9 cellular contexts compared by ENCODE assay signal in genomic region chr13:98761126-98761978, GRCh38. TPM values are rescaled to one million over a fixed set of nuclear protein-coding genes. Genes with fewer than 3 reads are reported as not detected.
DNase-seq lines count a peak whose midpoint lies in the region; FAIRE-seq and TF ChIP-seq lines count a peak whose summit lies in the region.
"Had no signal": no experiment of that assay in that cellular context is flagged by ENCODE, and none has a peak within 500 bp of the region (broad histone marks: within the 10 kb centered on the region; RNA-seq: fewer than 3 reads in every experiment).

No MANE protein-coding gene starts in this region.

- H3K9me3 ChIP-seq in SJCRH30 (replicated peaks) = 0 out of 2 replicates have a peak, but pooled peaks cover 4% of the 10 kb centered on the region
- no peaks in the 10 kb centered on the region for H3K9me3 ChIP-seq in liver (ENCODE audit: control insufficient read depth in 4 of 4, low read length in 3 of 4)

- no peak for TF ChIP-seq CTCF in liver (IDR thresholded peaks at IDR 0.05; ENCODE audit: low read depth, low read length, missing input control)

- H3K27me3 ChIP-seq in SJCRH30 (no peaks in the 10 kb centered on the region), liver (ENCODE audit: control insufficient read depth in 4 of 4, insufficient read depth in 4 of 4, low read length in 3 of 4) (no peaks in the 10 kb centered on the region)

- 49% methylated on average over 15 of the region's 15 CpGs for WGBS in liver

- no peak overlapping the region for H3K27ac ChIP-seq in SJCRH30
- H3K27ac ChIP-seq in liver (ENCODE audit: low read depth in 1 of 2, low read length in 2 of 2) = peak overlapping the region; percentile 40 to 58

- TF ChIP-seq RAD21 in liver (IDR thresholded peaks at IDR 0.05) = peak; percentile 56 to 67

- FAIRE-seq in H54 (lab: Jason Lieb, UNC) = peak; percentile 57

- peak overlapping the region in 1 of 2 donors; percentile 49 for H3K9ac ChIP-seq in liver (ENCODE audit: low read depth in 1 of 2, low read length in 2 of 2)

- H3K4me3 ChIP-seq in SJCRH30 = peak overlapping the region; percentile 42
- peak overlapping the region; percentile 6 to 64 (median 37) for H3K4me3 ChIP-seq in liver (ENCODE audit: low read depth in 1 of 3, low read length in 3 of 3)

- DNase-seq in GM03348 (ENCODE audit: low spot score) (peak; percentile 54), H54 (ENCODE audit: insufficient read length, low spot score) (peak; percentile 41), SJCRH30 (no peak), NCI-H2196 treated with DMSO at 0.1 percent for 48 hours (lab: John Stamatoyannopoulos, UW; ENCODE audit: unreplicated experiment) (no peak), COLO829 (ENCODE audit: low spot score) (no peak)
- no peak for DNase-seq in stimulated activated CD4-positive, alpha-beta T cell treated with anti-CD3 and anti-CD28 coated beads, Interleukin-1b, Interleukin-23, amount 100 ng/mL, for 48 hours
- no peak for DNase-seq in activated T-cell treated with anti-CD3 and anti-CD28 coated beads, Interleukin-2, amount 50 U/mL, for 48 hours
- DNase-seq: activated naive CD8-positive, alpha-beta T cell treated with anti-CD3 and anti-CD28 coated beads, Interleukin-2, amount 10 ng/mL, durations not matched to agents 7 days and 5 days had no signal

- H3K36me3 ChIP-seq in SJCRH30 (no peaks in the 10 kb centered on the region), liver (ENCODE audit: control insufficient read depth in 4 of 4, insufficient read depth in 3 of 4, low read depth in 1 of 4, low read length in 3 of 4) (no peaks in the 10 kb centered on the region)

- H3K4me1 ChIP-seq in SJCRH30 = no peaks in the 10 kb centered on the region
- peaks cover 2 to 33% (median 27%) of the 10 kb centered on the region in 4 donors for H3K4me1 ChIP-seq in liver (ENCODE audit: control insufficient read depth in 4 of 4, insufficient read depth in 4 of 4, low read length in 3 of 4)

- TF ChIP-seq POLR2A in H54 (IDR thresholded peaks at IDR 0.05; ENCODE audit: low read depth, low read length) = no peak

TF ChIP-seq in liver, 16 proteins besides CTCF, POLR2A, EP300 and RAD21:
- TF ChIP-seq FOXA2 (IDR thresholded peaks at IDR 0.05) (peak; percentile 65), GABPA (IDR thresholded peaks at IDR 0.05 in 1 of 2, conservative IDR thresholded peaks at IDR 0.05 in 1 of 2) (no peak), ATF3 (IDR thresholded peaks at IDR 0.05) (peak; percentile 37), YY1 (IDR thresholded peaks at IDR 0.05) (peak; percentile 82), RXRA (IDR thresholded peaks at IDR 0.05) (peak; percentile 86 to 90), ZBTB33 (IDR thresholded peaks at IDR 0.05) (peak; percentile 61), MAX (IDR thresholded peaks at IDR 0.05) (peak; percentile 92), FOXA1 (IDR thresholded peaks at IDR 0.05) (peak; percentile 35), REST (IDR thresholded peaks at IDR 0.05) (peak; percentile 41), SP1 (IDR thresholded peaks at IDR 0.05) (peak; percentile 86), HNF4A (conservative IDR thresholded peaks at IDR 0.05) (peak; percentile 87 to 91), TAF1 (conservative IDR thresholded peaks at IDR 0.05) (no peak), NR2F2 (IDR thresholded peaks at IDR 0.05) (peak; percentile 78), JUND (IDR thresholded peaks at IDR 0.05) (peak in 1 of 2 donors; percentile 65), EGR1 (IDR thresholded peaks at IDR 0.05; ENCODE audit: low read depth in 2 of 2) (peak in 1 of 2 donors; percentile 58), HNF4G (IDR thresholded peaks at IDR 0.05) (peak; percentile 60)

RNA-seq across cellular contexts. Expression of gene SLC15A1, which starts 8.9 kb away (rescaled TPM):
- total RNA-seq in SJCRH30 (2014; rRNA removed; shearing (Covaris generic)) = 0.12 TPM in 1 of 2 replicates, not detected in the other
- 10 to 100 TPM in 1 of 2 donors, 1 to 10 TPM in 1; 8.4 to 19.7 TPM for total RNA-seq in liver
- 10 to 100 TPM in 1 of 2 donors, 1 to 10 TPM in 1; 5.8 to 14.8 TPM for polyA plus RNA-seq in liver
- total RNA-seq: activated naive CD8-positive, alpha-beta T cell treated with anti-CD3 and anti-CD28 coated beads, Interleukin-2, amount 10 ng/mL, durations not matched to agents 7 days and 5 days had no signal

Comparison
In these comparisons a context has a peak if more than half of its experiments do, and no peak if none do; other contexts are left out.
1. DNase-seq: peak in GM03348 (single experiment) and H54 (single experiment); none in SJCRH30 (0 of 2), NCI-H2196 treated with DMSO at 0.1 percent for 48 hours (single experiment), COLO829 (single experiment), stimulated activated CD4-positive, alpha-beta T cell treated with anti-CD3 and anti-CD28 coated beads, Interleukin-1b, Interleukin-23, amount 100 ng/mL, for 48 hours (single experiment) and activated T-cell treated with anti-CD3 and anti-CD28 coated beads, Interleukin-2, amount 50 U/mL, for 48 hours (0 of 2).